8 cellular contexts compared by ENCODE assay signal in the genomic region with DNA sequence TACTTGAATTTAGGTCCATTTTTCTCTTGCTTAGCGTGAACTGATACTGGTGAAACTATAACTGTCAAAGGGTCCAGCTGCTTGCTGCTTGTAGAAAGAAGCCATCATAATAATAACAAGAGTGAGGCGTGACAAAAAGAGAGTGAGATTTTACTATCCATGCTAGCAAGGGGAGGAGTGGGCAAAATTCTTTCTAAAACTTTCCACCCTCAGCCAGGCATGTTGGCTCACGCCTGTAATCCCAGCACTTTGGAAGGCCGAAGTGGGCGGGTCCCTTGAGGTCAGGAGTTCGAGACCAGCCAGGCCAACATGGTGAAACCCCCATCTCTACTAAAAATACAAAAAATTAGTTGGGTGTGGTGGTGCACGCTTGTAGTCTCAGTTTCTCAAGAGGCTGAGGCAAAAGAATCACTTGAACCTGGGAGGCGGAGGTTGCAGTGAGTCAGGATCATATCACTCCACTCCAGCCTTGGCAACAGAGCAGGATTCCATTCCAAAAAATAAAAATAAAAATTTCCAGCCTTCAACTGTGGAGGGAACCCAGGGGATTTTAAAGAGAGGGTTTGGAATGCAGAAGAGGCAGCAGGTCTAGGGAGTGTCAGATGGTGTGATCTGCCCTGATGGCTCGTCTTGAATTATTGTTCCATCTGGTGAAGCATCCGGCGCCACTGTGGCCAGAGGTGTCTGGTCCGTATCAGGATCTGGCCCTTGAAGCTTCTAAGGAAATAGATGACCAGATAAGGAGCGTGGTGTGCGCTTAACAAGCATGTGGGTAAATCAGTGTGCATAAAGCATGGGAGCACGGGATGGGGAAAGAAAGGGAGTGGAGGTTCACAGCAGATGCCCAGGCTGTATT. TPM values are rescaled to one million over a fixed set of nuclear protein-coding genes. Genes with fewer than 3 reads are reported as not detected.
DNase-seq lines count a peak whose midpoint lies in the region; ATAC-seq and TF ChIP-seq lines count a peak whose summit lies in the region.

No MANE protein-coding gene starts in this region.

- H3K36me3 Mint-ChIP-seq in activated CD8-positive, alpha-beta T cell treated with anti-CD3 and anti-CD28 coated beads for 36 hours (ENCODE audit: low read depth) = peaks cover 38% of the 10 kb centered on the region

- no peaks in the 10 kb centered on the region for H3K27me3 ChIP-seq in BE2C
- no peaks in the 10 kb centered on the region for H3K27me3 ChIP-seq in lung (ENCODE audit: control insufficient read depth, insufficient read depth)

- DNase-seq in BE2C (peak; percentile 58), lung (ENCODE audit: low spot score) (no peak), NK-92 (lab: John Stamatoyannopoulos, UW; ENCODE audit: unreplicated experiment) (no peak)
- DNase-seq in activated CD8-positive, alpha-beta T cell treated with anti-CD3 and anti-CD28 coated beads for 36 hours = no peak

- 65 to 79% methylated on average over 15 of the region's 15 CpGs for WGBS in lung, 2 donors

- H3K27ac Mint-ChIP-seq in activated CD8-positive, alpha-beta T cell treated with anti-CD3 and anti-CD28 coated beads for 36 hours = peak overlapping the region; percentile 88

- H3K4me1 Mint-ChIP-seq in activated CD8-positive, alpha-beta T cell treated with anti-CD3 and anti-CD28 coated beads for 36 hours (ENCODE audit: low read depth) = peaks cover 39% of the 10 kb centered on the region

- TF ChIP-seq POLR2A in GM18505 (IDR thresholded peaks at IDR 0.05; ENCODE audit: borderline replicate concordance, extremely low read depth, insufficient read depth, insufficient read length) = no peak

- intact Hi-C loops in activated CD8-positive, alpha-beta T cell treated with anti-CD3 and anti-CD28 coated beads for 36 hours (cut with micrococcal nuclease) = no loop called here

- no peaks in the 10 kb centered on the region for H3K9me3 Mint-ChIP-seq in activated CD8-positive, alpha-beta T cell treated with anti-CD3 and anti-CD28 coated beads for 36 hours

- H3K36me3 ChIP-seq in BE2C = no peaks in the 10 kb centered on the region
- peaks cover 13 to 14% of the 10 kb centered on the region in 2 donors for H3K36me3 ChIP-seq in lung (ENCODE audit: control insufficient read depth in 2 of 2, insufficient read depth in 2 of 2, low read length in 2 of 2)

- POLR2A ChIA-PET in activated CD8-positive, alpha-beta T cell treated with anti-CD3 and anti-CD28 coated beads for 36 hours (lab: Charles Lee) = no interaction called here

- TF ChIP-seq CTCF in BE2C (IDR thresholded peaks at IDR 0.05; ENCODE audit: low read depth, low read length) (no peak), lung (IDR thresholded peaks at IDR 0.05; ENCODE audit: control extremely low read depth, extremely low read depth) (no peak)
- no peak for TF ChIP-seq CTCF in activated CD8-positive, alpha-beta T cell treated with anti-CD3 and anti-CD28 coated beads for 36 hours (IDR thresholded peaks at IDR 0.05)

- H3K9me3 ChIP-seq in BE2C = no peaks in the 10 kb centered on the region
- H3K9me3 ChIP-seq in lung (ENCODE audit: control insufficient read depth in 2 of 2, insufficient read depth in 1 of 2, low read length in 1 of 2) = no peaks in the 10 kb centered on the region

- H3K27ac ChIP-seq in lung (ENCODE audit: low read depth in 1 of 2, low read length in 1 of 2) = peak overlapping the region in 1 of 2 donors; percentile 17

- H3K4me1 ChIP-seq in BE2C (peaks cover 13% of the 10 kb centered on the region), lung (ENCODE audit: control insufficient read depth in 2 of 2, insufficient read depth in 2 of 2, low read length in 2 of 2) (peaks cover 0 to 5% of the 10 kb centered on the region in 2 donors)

- H3K4me3 Mint-ChIP-seq in activated CD8-positive, alpha-beta T cell treated with anti-CD3 and anti-CD28 coated beads for 36 hours = no peak overlapping the region

- H3K4me3 ChIP-seq in BE2C (ENCODE audit: low read depth, low read length) = no peak overlapping the region
- no peak overlapping the region for H3K4me3 ChIP-seq in lung

- ATAC-seq in GM19395 (IDR thresholded peaks at IDR 0.05; ENCODE audit: unreplicated experiment) (peak; percentile 46), lung (ENCODE audit: insufficient read depth, low FRiP score) (peak; percentile 55), HG03135 (IDR thresholded peaks at IDR 0.05; ENCODE audit: unreplicated experiment) (no peak), esophagus mucosa (no peak), GM18505 (IDR thresholded peaks at IDR 0.05; ENCODE audit: unreplicated experiment) (no peak)
- ATAC-seq in activated CD8-positive, alpha-beta T cell treated with anti-CD3 and anti-CD28 coated beads for 36 hours = no peak

- CTCF ChIA-PET in activated CD8-positive, alpha-beta T cell treated with anti-CD3 and anti-CD28 coated beads for 36 hours (lab: Charles Lee) = no interaction called here

- H3K27me3 Mint-ChIP-seq in activated CD8-positive, alpha-beta T cell treated with anti-CD3 and anti-CD28 coated beads for 36 hours = no peaks in the 10 kb centered on the region

RNA-seq across cellular contexts. Expression of a gene that starts 51.8 kb away (rescaled TPM):
- polyA plus RNA-seq in BE2C (2012; ENCODE audit: insufficient read depth, insufficient read length, low read depth) = 0.86 TPM
- total RNA-seq in activated CD8-positive, alpha-beta T cell treated with anti-CD3 and anti-CD28 coated beads for 36 hours = 1 to 10 TPM; 1.1 to 1.2 TPM
- total RNA-seq in lung (1 to 10 TPM; 2.9 to 4.6 TPM), esophagus mucosa (0.60 TPM)
- polyA plus RNA-seq in lung = under 1 TPM; 0.48 to 0.71 TPM

RNA-seq across cellular contexts. Expression of a gene that starts 52.7 kb away (rescaled TPM):
- polyA plus RNA-seq in BE2C (2012; ENCODE audit: insufficient read depth, insufficient read length, low read depth) = 2.9 TPM
- total RNA-seq in activated CD8-positive, alpha-beta T cell treated with anti-CD3 and anti-CD28 coated beads for 36 hours = 10 to 100 TPM; 51.2 to 54.6 TPM
- 10 to 100 TPM; 11.0 to 48.0 TPM for total RNA-seq in lung
- polyA plus RNA-seq in lung = 10 to 100 TPM in 1 of 2 donors, 1 to 10 TPM in 1; 9.7 to 17.9 TPM
- total RNA-seq in esophagus mucosa = 36.3 TPM

Comparison
In these comparisons a context has a peak if more than half of its experiments do, and no peak if none do; other contexts are left out.
1. ATAC-seq: peak in GM19395 (single experiment) and lung (single experiment); none in activated CD8-positive, alpha-beta T cell treated with anti-CD3 and anti-CD28 coated beads for 36 hours (single experiment), HG03135 (single experiment), esophagus mucosa (single experiment) and GM18505 (single experiment).